9 cellular contexts compared by ENCODE assay signal in genomic region chr1:161199506-161200119, GRCh38. TPM values are rescaled to one million over a fixed set of nuclear protein-coding genes. Genes with fewer than 3 reads are reported as not detected.
DNase-seq lines count a peak whose midpoint lies in the region; ATAC-seq and TF ChIP-seq lines count a peak whose summit lies in the region.
"Had no signal": no experiment of that assay in that cellular context is flagged by ENCODE, and none has a peak within 500 bp of the region (broad histone marks: within the 10 kb centered on the region; RNA-seq: fewer than 3 reads in every experiment).

No MANE protein-coding gene starts in this region.

- H3K14ac ChIP-seq in trophoblast cell (ENCODE audit: low read length), result no peak overlapping the region

- H3K4me1 ChIP-seq in CD8-positive, alpha-beta T cell (ENCODE audit: insufficient read depth, low read length), result peaks cover 57% of the 10 kb centered on the region
- peaks cover 25% of the 10 kb centered on the region for H3K4me1 ChIP-seq in MM.1S (ENCODE audit: low read length)
- peaks cover 27 to 31% of the 10 kb centered on the region in 2 experiments for H3K4me1 ChIP-seq in trophoblast cell (ENCODE audit: control insufficient read depth in 1 of 2, insufficient read depth in 2 of 2, low read length in 2 of 2)

- no peak overlapping the region for H4K12ac ChIP-seq in trophoblast cell (ENCODE audit: low read depth, low read length)

- peak overlapping the region; percentile 11 for H3K4me3 ChIP-seq in CD8-positive, alpha-beta T cell (ENCODE audit: low read depth, low read length)
- H3K4me3 ChIP-seq in fibroblast of mammary gland (ENCODE audit: control insufficient read depth, low read depth, low read length) (peak overlapping the region; percentile 14), MM.1S (ENCODE audit: low read length) (no peak overlapping the region), trophoblast cell (ENCODE audit: low read depth, low read length) (no peak overlapping the region)

- H2AK5ac ChIP-seq in trophoblast cell (ENCODE audit: low read length), result no peak overlapping the region

- no peak overlapping the region for H3K18ac ChIP-seq in trophoblast cell (ENCODE audit: low read length)

- H3K9me3 Mint-ChIP-seq in CD8-positive, alpha-beta T cell, result no peaks in the 10 kb centered on the region
- H3K9me3 Mint-ChIP-seq in T-cell, result no peaks in the 10 kb centered on the region

- peaks cover 15% of the 10 kb centered on the region for H3K36me3 Mint-ChIP-seq in CD8-positive, alpha-beta T cell
- peaks cover 10% of the 10 kb centered on the region for H3K36me3 Mint-ChIP-seq in T-cell

- CTCF ChIA-PET in CD8-positive, alpha-beta T cell (lab: Charles Lee), result interaction anchor here (1.4 to 2.1 kb wide), 3 partner anchors 9 to 190 kb away, joined by 8 to 9 read pairs (median 8); partner anchors contain the start of gene TOMM40L
- CTCF ChIA-PET in T-cell (lab: Charles Lee), result interaction anchor here in 1 of 2 donors (0.6 kb wide), 1 partner anchor 26 kb away, joined by 3 read pairs; the partner anchor contains the start of gene TOMM40L

- H3K4me3 Mint-ChIP-seq in CD8-positive, alpha-beta T cell, result peak overlapping the region; percentile 39
- H3K4me3 Mint-ChIP-seq in T-cell, result peak overlapping the region in 1 of 3 donors; percentile 59

- H3F3A ChIP-seq in MM.1S (ENCODE audit: insufficient read depth, low read length), result peaks cover 4% of the 10 kb centered on the region; the same call in 1 of the 2 replicates

- H3K9ac ChIP-seq in MM.1S (ENCODE audit: low read length) (no peak overlapping the region), trophoblast cell (ENCODE audit: low read length) (no peak overlapping the region)

- no peak for ATAC-seq in CD8-positive, alpha-beta T cell
- ATAC-seq in T-cell (replicated peaks in 1 of 4), result no peak

- H3K9me2 ChIP-seq in MM.1S (replicated peaks; ENCODE audit: insufficient read depth, low read length), result no peaks in the 10 kb centered on the region

- no peaks in the 10 kb centered on the region for H3K27me3 Mint-ChIP-seq in CD8-positive, alpha-beta T cell (ENCODE audit: low read depth)
- H3K27me3 Mint-ChIP-seq in T-cell, result no peaks in the 10 kb centered on the region

- no peak overlapping the region for H3K23ac ChIP-seq in trophoblast cell (ENCODE audit: low read length)

- no peaks in the 10 kb centered on the region for H3K9me3 ChIP-seq in CD8-positive, alpha-beta T cell (ENCODE audit: low read length)
- H3K9me3 ChIP-seq in MM.1S (replicated peaks; ENCODE audit: insufficient read depth, low read length) (no peaks in the 10 kb centered on the region), trophoblast cell (ENCODE audit: insufficient read depth, low read depth, low read length) (no peaks in the 10 kb centered on the region)

- intact Hi-C loops in CD8-positive, alpha-beta T cell (cut with DNase I, micrococcal nuclease), result loop anchor here in 1 of 2 experiments (10.0 kb wide), 1 partner anchor 855 kb away; the partner anchor contains the start of genes COPA and NCSTN
- intact Hi-C loops in posterior vena cava (cut with DNase I), result loop anchor here in 1 of 2 donors (10.0 kb wide), 1 partner anchor 185 kb away; no protein-coding TSS in a partner anchor

- no peak overlapping the region for H2BK5ac ChIP-seq in trophoblast cell (ENCODE audit: low read depth, low read length, poor library complexity)

- no peak for DNase-seq in CD8-positive, alpha-beta T cell
- DNase-seq in T-cell (no peak), fibroblast of mammary gland (ENCODE audit: low read depth) (no peak), posterior vena cava (ENCODE audit: low spot score) (peak; percentile 67), OCI-M2 (lab: John Stamatoyannopoulos, UW; ENCODE audit: unreplicated experiment) (no peak), MM.1S (no peak), NCI-H1092 (lab: John Stamatoyannopoulos, UW) (no peak), trophoblast cell (no peak)
- DNase-seq: activated CD8-positive, alpha-beta memory T cell treated with anti-CD3 and anti-CD28 coated beads, Interleukin-2, amount 50 U/mL, for 48 hours had no signal

- no peak overlapping the region for H2BK12ac ChIP-seq in trophoblast cell (ENCODE audit: low read length)

- H2AFZ ChIP-seq in MM.1S (ENCODE audit: low read length), result no peak overlapping the region
- H2AFZ ChIP-seq in trophoblast cell (ENCODE audit: insufficient read depth, low read length, poor library complexity), result no peak overlapping the region

- no peaks in the 10 kb centered on the region for H4K20me1 ChIP-seq in MM.1S (ENCODE audit: insufficient read depth, low read length)

- POLR2A ChIA-PET in CD8-positive, alpha-beta T cell (lab: Charles Lee), result no interaction called here
- POLR2A ChIA-PET in T-cell (lab: Charles Lee), result interaction anchor here in 1 of 2 donors (0.6 kb wide), 1 partner anchor 44 kb away, joined by 6 read pairs; no protein-coding TSS in a partner anchor

- peaks cover 28% of the 10 kb centered on the region for H3K79me2 ChIP-seq in MM.1S (ENCODE audit: low read length)
- peaks cover 6% of the 10 kb centered on the region for H3K79me2 ChIP-seq in trophoblast cell (ENCODE audit: control insufficient read depth, insufficient read depth, low read length, poor library complexity)

- no CpG with 5 or more reads among the region's 5 CpGs for WGBS in trophoblast cell (ENCODE audit: extremely low coverage, insufficient coverage, insufficient read length)

- peaks cover 14% of the 10 kb centered on the region for H3K79me1 ChIP-seq in trophoblast cell (ENCODE audit: low read length)

- H3K27ac Mint-ChIP-seq in CD8-positive, alpha-beta T cell, result peak overlapping the region; percentile 98
- peak overlapping the region; percentile 97 to 98 for H3K27ac Mint-ChIP-seq in T-cell

- peaks cover 59% of the 10 kb centered on the region for H3K4me1 Mint-ChIP-seq in CD8-positive, alpha-beta T cell (ENCODE audit: low read depth)
- H3K4me1 Mint-ChIP-seq in T-cell, result peaks cover 57 to 63% (median 59%) of the 10 kb centered on the region in 3 donors

- H3K4me2 ChIP-seq in MM.1S (ENCODE audit: low read depth, low read length) (no peak overlapping the region), trophoblast cell (ENCODE audit: low read length) (no peak overlapping the region)

- no peak overlapping the region for H3K4ac ChIP-seq in trophoblast cell (ENCODE audit: low read depth, low read length)

- no peaks in the 10 kb centered on the region for H3K27me3 ChIP-seq in CD8-positive, alpha-beta T cell (ENCODE audit: insufficient read depth, low read length)
- H3K27me3 ChIP-seq in MM.1S (replicated peaks; ENCODE audit: insufficient read depth, low read length) (no peaks in the 10 kb centered on the region), trophoblast cell (ENCODE audit: insufficient read depth, low read length) (no peaks in the 10 kb centered on the region)

- no peak overlapping the region for H4K91ac ChIP-seq in trophoblast cell (ENCODE audit: low read depth, low read length)

- TF ChIP-seq CTCF in CD8-positive, alpha-beta T cell (IDR thresholded peaks at IDR 0.05), result no peak
- TF ChIP-seq CTCF in fibroblast of mammary gland (conservative IDR thresholded peaks at IDR 0.05; ENCODE audit: control insufficient read depth, insufficient read depth, low read depth, low read length) (no peak), MM.1S (IDR thresholded peaks at IDR 0.05; ENCODE audit: low read length) (no peak)

- H2BK120ac ChIP-seq in trophoblast cell (ENCODE audit: insufficient read depth, low read length, poor library complexity), result no peak overlapping the region

- no peak overlapping the region for H4K8ac ChIP-seq in trophoblast cell (ENCODE audit: low read depth, low read length)

- no peak overlapping the region for H3K27ac ChIP-seq in CD8-positive, alpha-beta T cell (ENCODE audit: low read depth, low read length)
- H3K27ac ChIP-seq in MM.1S (ENCODE audit: low read length), result no peak overlapping the region
- no peak overlapping the region for H3K27ac ChIP-seq in trophoblast cell (ENCODE audit: low read depth, low read length)

- H3K36me3 ChIP-seq in CD8-positive, alpha-beta T cell (ENCODE audit: insufficient read depth, low read length), result no peaks in the 10 kb centered on the region
- H3K36me3 ChIP-seq in MM.1S (replicated peaks; ENCODE audit: insufficient read depth, low read length), result no peaks in the 10 kb centered on the region
- H3K36me3 ChIP-seq in trophoblast cell (ENCODE audit: control insufficient read depth in 1 of 2, insufficient read depth in 2 of 2, low read length in 2 of 2), result peaks cover 2 to 4% of the 10 kb centered on the region in 2 experiments

RNA-seq across cellular contexts. Expression of gene ADAMTS4, which starts 0.8 kb away (rescaled TPM):
- under 1 TPM; 0.22 to 0.56 TPM for total RNA-seq in CD8-positive, alpha-beta T cell
- total RNA-seq in T-cell (1 to 10 TPM in 4 of 5 donors, under 1 TPM in 1; 0.86 to 1.8 (median 1.4) TPM), posterior vena cava (100 to 1,000 TPM in 1 of 2 donors, 10 to 100 TPM in 1; 28.0 to 125 TPM)
- 0.53 and 0.60 TPM in 2 replicates for polyA plus RNA-seq in trophoblast cell (2013)

RNA-seq across cellular contexts. Expression of gene NDUFS2, which starts 2.6 kb away (rescaled TPM):
- 10 to 100 TPM; 53.0 to 63.4 TPM for total RNA-seq in CD8-positive, alpha-beta T cell
- total RNA-seq in T-cell (10 to 100 TPM; 57.3 to 92.2 (median 88.2) TPM), posterior vena cava (10 to 100 TPM; 54.3 to 57.9 TPM)
- 39.1 and 40.2 TPM in 2 replicates for polyA plus RNA-seq in trophoblast cell (2013)

RNA-seq across cellular contexts. Expression of gene FCER1G, which starts 15.5 kb away (rescaled TPM):
- 1 to 10 TPM in 1 of 2 experiments, under 1 TPM in 1; 0.67 to 1.4 TPM for total RNA-seq in CD8-positive, alpha-beta T cell
- total RNA-seq in T-cell (1 to 10 TPM; 2.5 to 5.2 (median 3.5) TPM), posterior vena cava (100 to 1,000 TPM in 1 of 2 donors, 10 to 100 TPM in 1; 40.4 to 101 TPM)
- polyA plus RNA-seq in trophoblast cell (2013), result 1.1 and 1.6 TPM in 2 replicates

RNA-seq across cellular contexts. Expression of gene B4GALT3, which starts 22.3 kb away (rescaled TPM):
- 10 to 100 TPM; 33.8 to 36.4 TPM for total RNA-seq in CD8-positive, alpha-beta T cell
- 10 to 100 TPM; 48.4 to 77.8 (median 69.3) TPM for total RNA-seq in T-cell
- 10 to 100 TPM; 12.7 to 17.3 TPM for total RNA-seq in posterior vena cava
- 88.8 and 92.4 TPM in 2 replicates for polyA plus RNA-seq in trophoblast cell (2013)

RNA-seq across cellular contexts. Expression of gene APOA2, which starts 23.8 kb away (rescaled TPM):
- not detected for total RNA-seq in CD8-positive, alpha-beta T cell
- total RNA-seq in T-cell (1 to 10 TPM in 3 of 5 donors, not detected in 2; 2.2 to 5.5 (median 3.7) TPM), posterior vena cava (not detected)
- polyA plus RNA-seq in trophoblast cell (2013), result 11.6 and 12.0 TPM in 2 replicates

Comparison
In these comparisons a context has a peak if more than half of its experiments do, and no peak if none do; other contexts are left out.
1. H3K4me3 ChIP-seq: peak in CD8-positive, alpha-beta T cell (single experiment) and fibroblast of mammary gland (single experiment); none in MM.1S (single experiment) and trophoblast cell (single experiment).
2. RNA of gene ADAMTS4, which starts 0.8 kb away (total RNA-seq): 28.0 to 125 TPM in posterior vena cava; 0.86 to 1.8 TPM in T-cell and 0.22 to 0.56 TPM in CD8-positive, alpha-beta T cell; every median in the first group is over 10 times any median in the second.
3. RNA of gene FCER1G, which starts 15.5 kb away (total RNA-seq): 40.4 to 101 TPM in posterior vena cava; 2.5 to 5.2 TPM in T-cell and 0.67 to 1.4 TPM in CD8-positive, alpha-beta T cell; every median in the first group is over 4 times any median in the second.